ENCODE assay signal across 11 cellular contexts in the genomic region with DNA sequence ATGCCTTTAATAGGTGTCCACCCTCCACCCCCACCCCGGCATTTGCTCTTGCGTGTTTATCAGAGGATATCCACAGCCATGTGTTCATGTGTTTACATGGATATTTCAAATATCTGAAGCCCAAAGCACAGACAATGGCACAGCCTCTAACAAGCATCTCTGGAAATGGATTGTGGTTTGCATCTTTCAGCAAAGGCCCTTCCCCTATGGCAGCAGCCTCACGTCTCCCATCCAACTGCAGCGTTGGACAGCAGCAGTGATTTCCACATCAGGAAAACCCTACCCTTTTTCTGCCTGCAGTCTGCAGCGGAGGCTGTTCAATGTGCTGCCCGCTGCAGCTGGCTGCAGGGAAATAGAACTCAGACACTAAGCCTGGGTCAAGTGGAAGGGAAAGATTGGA. TPM values are rescaled to one million over a fixed set of nuclear protein-coding genes. Genes with fewer than 3 reads are reported as not detected.
DNase-seq lines count a peak whose midpoint lies in the region; ATAC-seq, FAIRE-seq and TF ChIP-seq lines count a peak whose summit lies in the region.
"Had no signal": no experiment of that assay in that cellular context is flagged by ENCODE, and none has a peak within 500 bp of the region (broad histone marks: within the 10 kb centered on the region; RNA-seq: fewer than 3 reads in every experiment).

No MANE protein-coding gene starts in this region.

- no peaks in the 10 kb centered on the region for H3K27me3 ChIP-seq in cardiac muscle cell
- peaks cover 16 to 40% of the 10 kb centered on the region in 2 experiments; a peak in 4 of 5 replicates for H3K27me3 ChIP-seq in K562 (ENCODE audit: control insufficient read depth in 2 of 2, insufficient read depth in 2 of 2, low read length in 2 of 2)

- H3K4me3 ChIP-seq in cardiac muscle cell (peak overlapping the region; percentile 67), K562 (no peak overlapping the region)

- H4K20me1 ChIP-seq in K562 (replicated peaks; ENCODE audit: control insufficient read depth, insufficient read depth, low read length), result peaks cover 4% of the 10 kb centered on the region; the same call in 1 of the 2 replicates

- ATAC-seq in Right ventricle myocardium superior (ENCODE audit: poor library complexity), result no peak
- ATAC-seq in K562, result no peak
- ATAC-seq in GM18511 (IDR thresholded peaks at IDR 0.05; ENCODE audit: unreplicated experiment), result no peak

- H2AFZ ChIP-seq in K562 (ENCODE audit: low read depth, low read length), result no peak overlapping the region

- CTCF ChIA-PET in K562 (lab: Yijun Ruan, JAX; ENCODE audit: low intra/inter-chr PET ratio), result no interaction called here

- intact Hi-C loops in Right ventricle myocardium superior (cut with DNase I) (no loop called here), K562 (cut with micrococcal nuclease) (no loop called here)

- H3K36me3 Mint-ChIP-seq in mesothelial cell of epicardium (no peaks in the 10 kb centered on the region), type B pancreatic cell (no peaks in the 10 kb centered on the region)

- H3K4me1 Mint-ChIP-seq in mesothelial cell of epicardium (peaks cover 50% of the 10 kb centered on the region), type B pancreatic cell (ENCODE audit: unreplicated experiment) (peaks cover 29% of the 10 kb centered on the region)

- no peak overlapping the region for H3K9ac ChIP-seq in K562 (ENCODE audit: insufficient read depth in 1 of 2, low read depth in 2 of 2, low read length in 2 of 2)

- TF ChIP-seq RAD21 in K562 (CRISPR knock-in tag; conservative IDR thresholded peaks at IDR 0.05 in 1 of 2, IDR thresholded peaks at IDR 0.05 in 1 of 2), result no peak

- in situ Hi-C loops in K562 (cut with MboI), result no loop called here

- TF ChIP-seq CTCF in cardiac muscle cell (IDR thresholded peaks at IDR 0.05; ENCODE audit: low read depth, low read length) (no peak), K562 (IDR thresholded peaks at IDR 0.05 in 2 of 3, conservative IDR thresholded peaks at IDR 0.05 in 1 of 3; ENCODE audit: insufficient read depth in 2 of 3, low read depth in 1 of 3, low read length in 3 of 3) (no peak), mesothelial cell of epicardium (IDR thresholded peaks at IDR 0.05; ENCODE audit: unreplicated experiment) (no peak), type B pancreatic cell (conservative IDR thresholded peaks at IDR 0.05) (no peak)

- H3K79me2 ChIP-seq in K562 (ENCODE audit: control insufficient read depth, insufficient read depth, low read length), result no peaks in the 10 kb centered on the region

- H3K9me3 Mint-ChIP-seq in mesothelial cell of epicardium, result no peaks in the 10 kb centered on the region
- H3K9me3 Mint-ChIP-seq in type B pancreatic cell, result no peaks in the 10 kb centered on the region

- H3K4me2 ChIP-seq in K562 (ENCODE audit: insufficient read depth, low read length), result no peak overlapping the region

- POLR2A ChIA-PET in K562 (lab: Yijun Ruan, JAX), result no interaction called here

- H3K9me1 ChIP-seq in K562 (ENCODE audit: control insufficient read depth, insufficient read depth, low read length), result no peaks in the 10 kb centered on the region

- H3K36me3 ChIP-seq in cardiac muscle cell (no peaks in the 10 kb centered on the region), K562 (ENCODE audit: control insufficient read depth, insufficient read depth, low read length) (no peaks in the 10 kb centered on the region)

- H3K4me1 ChIP-seq in cardiac muscle cell (ENCODE audit: low read depth), result peaks cover 25% of the 10 kb centered on the region
- peaks cover 22% of the 10 kb centered on the region in 2 experiments for H3K4me1 ChIP-seq in K562 (replicated peaks in 1 of 2; ENCODE audit: control insufficient read depth in 2 of 2, insufficient read depth in 2 of 2, low read length in 2 of 2)

- H3K4me3 Mint-ChIP-seq in mesothelial cell of epicardium (peak overlapping the region; percentile 58), type B pancreatic cell (peak overlapping the region; percentile 84)

- H3K9me3 ChIP-seq in cardiac muscle cell (ENCODE audit: low read depth), result no peaks in the 10 kb centered on the region
- H3K9me3 ChIP-seq in K562 (replicated peaks; ENCODE audit: control insufficient read depth, insufficient read depth, low read depth, low read length), result no peaks in the 10 kb centered on the region

- no peak for TF ChIP-seq POLR2A in K562 (conservative IDR thresholded peaks at IDR 0.05)

- BruUV-seq in K562 (replicated peaks; lab: Mats Ljungman, UMichigan), result no TSS peak

- H3K27ac Mint-ChIP-seq in mesothelial cell of epicardium (no peak overlapping the region), type B pancreatic cell (peak overlapping the region; percentile 24)

- WGBS in K562 (ENCODE audit: insufficient coverage, low coverage, missing lambda C conversion rate), result 24% methylated on average over 6 of the region's 6 CpGs

- peaks cover 78% of the 10 kb centered on the region for H3K27me3 Mint-ChIP-seq in mesothelial cell of epicardium (ENCODE audit: low read depth)
- H3K27me3 Mint-ChIP-seq in type B pancreatic cell, result peaks cover 83% of the 10 kb centered on the region

- no peak for TF ChIP-seq EP300 in K562 (IDR thresholded peaks at IDR 0.05; ENCODE audit: low read length)

- FAIRE-seq in K562 (lab: Jason Lieb, UNC), result no peak

- H3K27ac ChIP-seq in cardiac muscle cell (no peak overlapping the region), K562 (ENCODE audit: extremely low read depth, low read depth, low read length) (no peak overlapping the region)

- DNase-seq in cardiac muscle cell (ENCODE audit: low read depth in 1 of 2, low spot score in 1 of 2), result peak; percentile 42 to 82
- DNase-seq in Right ventricle myocardium superior, result no peak
- no peak for DNase-seq in K562 (ENCODE audit: extremely low read depth in 1 of 4, low spot score in 3 of 4)
- DNase-seq in mesothelial cell of epicardium (ENCODE audit: low spot score in 2 of 2, unreplicated experiment in 2 of 2), result no peak
- DNase-seq in type B pancreatic cell (ENCODE audit: extremely low spot score, unreplicated experiment), result no peak
- no peak for DNase-seq in T-helper 9 cell
- no peak for DNase-seq in iPS-NIHi11 (ENCODE audit: low spot score)
- DNase-seq: activated gamma-delta T cell, DMS53, occipital lobe had no signal

TF ChIP-seq in K562, 482 proteins besides CTCF, POLR2A, EP300 and RAD21 (continues in another document):
- TF ChIP-seq EHMT2 (IDR thresholded peaks at IDR 0.05), result no peak
- no peak for TF ChIP-seq NFYB (IDR thresholded peaks at IDR 0.05; ENCODE audit: extremely low read depth, insufficient read length)
- no peak for TF ChIP-seq SAFB (IDR thresholded peaks at IDR 0.05; ENCODE audit: borderline replicate concordance, low read depth, low read length)
- TF ChIP-seq PTBP1 (IDR thresholded peaks at IDR 0.05; ENCODE audit: low read depth, low read length), result no peak
- no peak for TF ChIP-seq KDM2B (CRISPR knock-in tag; IDR thresholded peaks at IDR 0.05)

RNA-seq across cellular contexts. Expression of a gene that starts 1.6 kb away (rescaled TPM):
- total RNA-seq in cardiac muscle cell (45.3 and 50.7 TPM in 2 replicates), Right ventricle myocardium superior (3.9 TPM), K562 (2014; rRNA removed) (25.2 and 32.1 TPM in 2 replicates), K562 (2014; rRNA removed; fragmentation: Illumina TruSeq; extraction: Trizol) (20.3 and 21.7 TPM in 2 replicates), K562 (2015; rRNA removed; fragmentation: Illumina TruSeq; extraction: Trizol) (26.7 and 28.5 TPM in 2 replicates), K562 (2021) (35.2 and 38.1 TPM in 2 replicates), mesothelial cell of epicardium (6.5 to 7.0 TPM (median 6.8 TPM) in 3 replicates), type B pancreatic cell (ENCODE audit: low replicate concordance) (3.8 and 5.9 TPM in 2 replicates)
- polyA plus RNA-seq in cardiac muscle cell (40.9 and 42.0 TPM in 2 replicates), K562 (2011; rRNA removed) (20.8 and 42.4 TPM in 2 replicates), K562 (2014; fragmentation: Illumina TruSeq; extraction: Trizol) (36.1 and 41.0 TPM in 2 replicates), K562 (2014; fragmentation: Nextera tagmentation; extraction: Ambion mirVana) (1 to 10 TPM; 6.1 to 6.9 TPM), K562 (2014; rRNA removed) (27.4 and 27.9 TPM in 2 replicates)
- total RNA-seq in K562 (2011; cell fraction: chromatin; rRNA removed; ENCODE audit: low replicate concordance), result 17.2 and 26.4 TPM in 2 replicates
- total RNA-seq in K562 (2011; cell fraction: nucleolus; rRNA removed), result 14.7 and 19.2 TPM in 2 replicates
- total RNA-seq in K562 (2011; cell fraction: nucleoplasm; rRNA removed), result 15.8 and 17.7 TPM in 2 replicates
- polyA plus RNA-seq in K562 (2011; cell fraction: cytosol; rRNA removed), result 24.2 and 36.3 TPM in 2 replicates
- polyA plus RNA-seq in K562 (2011; cell fraction: nucleus; rRNA removed), result 58.6 and 70.3 TPM in 2 replicates
- 33.6 and 70.4 TPM in 2 replicates for polyA plus RNA-seq in K562 (2012)
- 24.4 and 42.9 TPM in 2 replicates for polyA minus RNA-seq in K562 (2011; rRNA and poly(A)+ RNA removed)
- polyA minus RNA-seq in K562 (2011; cell fraction: cytosol; rRNA and poly(A)+ RNA removed), result 19.2 and 30.5 TPM in 2 replicates
- polyA minus RNA-seq in K562 (2011; cell fraction: nucleus; rRNA and poly(A)+ RNA removed), result 23.4 and 57.9 TPM in 2 replicates

RNA-seq across cellular contexts. Expression of a gene that starts 38.7 kb away (rescaled TPM):
- total RNA-seq in cardiac muscle cell (22.8 and 24.7 TPM in 2 replicates), Right ventricle myocardium superior (0.46 TPM), K562 (2014; rRNA removed) (4.6 and 6.4 TPM in 2 replicates), K562 (2014; rRNA removed; fragmentation: Illumina TruSeq; extraction: Trizol) (1.8 and 2.3 TPM in 2 replicates), K562 (2015; rRNA removed; fragmentation: Illumina TruSeq; extraction: Trizol) (5.0 and 5.4 TPM in 2 replicates), K562 (2021) (6.1 and 6.8 TPM in 2 replicates), mesothelial cell of epicardium (7.9 to 8.4 TPM (median 8.2 TPM) in 3 replicates), type B pancreatic cell (ENCODE audit: low replicate concordance) (10.7 and 13.4 TPM in 2 replicates)
- polyA plus RNA-seq in cardiac muscle cell (13.6 and 27.0 TPM in 2 replicates), K562 (2011; rRNA removed) (4.2 and 4.6 TPM in 2 replicates), K562 (2014; fragmentation: Illumina TruSeq; extraction: Trizol) (3.7 and 4.9 TPM in 2 replicates), K562 (2014; fragmentation: Nextera tagmentation; extraction: Ambion mirVana) (1 to 10 TPM; 7.9 to 9.0 TPM), K562 (2014; rRNA removed) (4.8 and 9.1 TPM in 2 replicates)
- total RNA-seq in K562 (2011; cell fraction: chromatin; rRNA removed; ENCODE audit: low replicate concordance), result 4.6 and 15.1 TPM in 2 replicates
- total RNA-seq in K562 (2011; cell fraction: nucleolus; rRNA removed), result 3.8 and 6.3 TPM in 2 replicates
- 3.2 and 3.4 TPM in 2 replicates for total RNA-seq in K562 (2011; cell fraction: nucleoplasm; rRNA removed)
- 2.8 and 6.8 TPM in 2 replicates for polyA plus RNA-seq in K562 (2011; cell fraction: cytosol; rRNA removed)
- polyA plus RNA-seq in K562 (2011; cell fraction: nucleus; rRNA removed), result 9.2 and 11.6 TPM in 2 replicates
- polyA plus RNA-seq in K562 (2012), result 6.6 and 7.4 TPM in 2 replicates
- 3.5 and 4.0 TPM in 2 replicates for polyA minus RNA-seq in K562 (2011; rRNA and poly(A)+ RNA removed)
- polyA minus RNA-seq in K562 (2011; cell fraction: cytosol; rRNA and poly(A)+ RNA removed), result 2.1 and 3.5 TPM in 2 replicates
- 6.9 and 10.1 TPM in 2 replicates for polyA minus RNA-seq in K562 (2011; cell fraction: nucleus; rRNA and poly(A)+ RNA removed)

Comparison
In these comparisons a context has a peak if more than half of its experiments do, and no peak if none do; other contexts are left out.
1. DNase-seq: peak in cardiac muscle cell (2 of 2); none in Right ventricle myocardium superior (single experiment), K562 (0 of 4), mesothelial cell of epicardium (0 of 2), type B pancreatic cell (single experiment), T-helper 9 cell (single experiment) and iPS-NIHi11 (single experiment).